In genomic region chr7:157000741-157001653, GRCh38 we compare ENCODE assay signal across 9 cellular contexts. TPM values are rescaled to one million over a fixed set of nuclear protein-coding genes. Genes with fewer than 3 reads are reported as not detected.
DNase-seq lines count a peak whose midpoint lies in the region; ATAC-seq and TF ChIP-seq lines count a peak whose summit lies in the region.
"Had no signal": no experiment of that assay in that cellular context is flagged by ENCODE, and none has a peak within 500 bp of the region (broad histone marks: within the 10 kb centered on the region; RNA-seq: fewer than 3 reads in every experiment).

No MANE protein-coding gene starts in this region.

- no peaks in the 10 kb centered on the region for H3K36me3 Mint-ChIP-seq in CD4-positive, CD25-positive, alpha-beta regulatory T cell
- no peaks in the 10 kb centered on the region for H3K36me3 Mint-ChIP-seq in nephron (ENCODE audit: low read depth)

- peak overlapping the region; percentile 44 for H2AFZ ChIP-seq in mammary epithelial cell (ENCODE audit: low read depth, low read length)

- H3K27ac ChIP-seq in CD4-positive, CD25-positive, alpha-beta regulatory T cell (ENCODE audit: insufficient read depth, low read length, poor library complexity, severe bottlenecking): no peak overlapping the region
- no peak overlapping the region for H3K27ac ChIP-seq in mammary epithelial cell (ENCODE audit: insufficient read depth, low read depth, low read length)

- H3K27me3 Mint-ChIP-seq in CD4-positive, CD25-positive, alpha-beta regulatory T cell: peaks cover 83% of the 10 kb centered on the region
- peaks cover 98% of the 10 kb centered on the region for H3K27me3 Mint-ChIP-seq in nephron (ENCODE audit: low read depth)

- no peak overlapping the region for H3K9ac ChIP-seq in mammary epithelial cell (ENCODE audit: insufficient read depth, low read length)

- H3K4me3 ChIP-seq in CD4-positive, CD25-positive, alpha-beta regulatory T cell (ENCODE audit: low read depth, low read length): peak overlapping the region; percentile 51
- H3K4me3 ChIP-seq in mammary epithelial cell (replicated peaks in 1 of 3; ENCODE audit: insufficient read depth in 1 of 3, low read depth in 2 of 3, low read length in 3 of 3): peak overlapping the region; percentile 8 to 50 (median 19)

- no peak for ATAC-seq in CD4-positive, CD25-positive, alpha-beta regulatory T cell (ENCODE audit: low read depth in 2 of 2)
- peak; percentile 14 for ATAC-seq in HG03432 (IDR thresholded peaks at IDR 0.05; ENCODE audit: unreplicated experiment)
- ATAC-seq in GM21515 (IDR thresholded peaks at IDR 0.05; ENCODE audit: unreplicated experiment): no peak

- CTCF ChIA-PET in mammary epithelial cell (lab: Charles Lee; ENCODE audit: low non-redundant PET): no interaction called here

- H3K27ac Mint-ChIP-seq in CD4-positive, CD25-positive, alpha-beta regulatory T cell: peak overlapping the region in 2 of 3 donors; percentile 2 to 32
- H3K27ac Mint-ChIP-seq in nephron: no peak overlapping the region

- H3K79me2 ChIP-seq in mammary epithelial cell (ENCODE audit: insufficient read depth, low read length): no peaks in the 10 kb centered on the region

- peak overlapping the region; percentile 85 for H3K4me2 ChIP-seq in mammary epithelial cell (ENCODE audit: insufficient read depth, low read depth, low read length)

- peak overlapping the region; percentile 56 to 87 (median 80) for H3K4me3 Mint-ChIP-seq in CD4-positive, CD25-positive, alpha-beta regulatory T cell
- H3K4me3 Mint-ChIP-seq in nephron: peak overlapping the region; percentile 48 to 69 (median 61)

- WGBS in mammary epithelial cell (ENCODE audit: low coverage, missing lambda C conversion rate): 47% methylated on average over 24 of the region's 25 CpGs

- H3K9me3 Mint-ChIP-seq in CD4-positive, CD25-positive, alpha-beta regulatory T cell: peaks cover 0 to 6% (median 0%) of the 10 kb centered on the region in 7 donors
- peaks cover 3% of the 10 kb centered on the region for H3K9me3 Mint-ChIP-seq in nephron

- no peak for DNase-seq in CD4-positive, CD25-positive, alpha-beta regulatory T cell
- DNase-seq in mammary epithelial cell: no peak
- no peak for DNase-seq in SIG-M5 treated with dmso at 0.1 percent for 504 hours (lab: John Stamatoyannopoulos, UW; ENCODE audit: unreplicated experiment)
- no peak for DNase-seq in NCI-H2196 (lab: John Stamatoyannopoulos, UW; ENCODE audit: unreplicated experiment)
- DNase-seq in G401 (ENCODE audit: low spot score): no peak
- DNase-seq: occipital lobe had no signal

- H3K4me1 ChIP-seq in CD4-positive, CD25-positive, alpha-beta regulatory T cell (ENCODE audit: control insufficient read depth, insufficient read depth, low read length, poor library complexity, severe bottlenecking): peaks cover 32% of the 10 kb centered on the region
- peaks cover 9% of the 10 kb centered on the region for H3K4me1 ChIP-seq in mammary epithelial cell (ENCODE audit: insufficient read depth, low read length)

- H4K20me1 ChIP-seq in mammary epithelial cell (ENCODE audit: insufficient read depth, low read length): no peaks in the 10 kb centered on the region

- H3K4me1 Mint-ChIP-seq in CD4-positive, CD25-positive, alpha-beta regulatory T cell: peaks cover 7 to 41% (median 19%) of the 10 kb centered on the region in 4 donors
- peaks cover 29% of the 10 kb centered on the region for H3K4me1 Mint-ChIP-seq in nephron

- intact Hi-C loops in mammary epithelial cell (cut with micrococcal nuclease): no loop called here

- no peaks in the 10 kb centered on the region for H3K9me3 ChIP-seq in CD4-positive, CD25-positive, alpha-beta regulatory T cell (ENCODE audit: control insufficient read depth in 2 of 2, low read length in 2 of 2)
- no peaks in the 10 kb centered on the region for H3K9me3 ChIP-seq in mammary epithelial cell (replicated peaks; ENCODE audit: insufficient read depth, low read length)

- in situ Hi-C loops in mammary epithelial cell (cut with MboI; ENCODE audit: low sequenced_read_pairs in 2 of 2): no loop called here
- in situ Hi-C loops in G401 (cut with HindIII; ENCODE audit: low sequenced_read_pairs): no loop called here

- no TSS peak for BruUV-seq in mammary epithelial cell (replicated peaks; lab: Mats Ljungman, UMichigan)

- no peaks in the 10 kb centered on the region for H3K36me3 ChIP-seq in CD4-positive, CD25-positive, alpha-beta regulatory T cell (ENCODE audit: control insufficient read depth, insufficient read depth, low read length)
- H3K36me3 ChIP-seq in mammary epithelial cell (ENCODE audit: insufficient read depth, low read length): no peaks in the 10 kb centered on the region

- dilution Hi-C loops in mammary epithelial cell (cut with HindIII; ENCODE audit: low sequenced_read_pairs): no loop called here

- peaks cover 36% of the 10 kb centered on the region for H3K27me3 ChIP-seq in CD4-positive, CD25-positive, alpha-beta regulatory T cell (ENCODE audit: control insufficient read depth, insufficient read depth, low read length)
- peaks cover 2% of the 10 kb centered on the region for H3K27me3 ChIP-seq in mammary epithelial cell (ENCODE audit: insufficient read depth, low read length)

- no peak for TF ChIP-seq CTCF in mammary epithelial cell (conservative IDR thresholded peaks at IDR 0.05 in 1 of 2, IDR thresholded peaks at IDR 0.05 in 1 of 2; ENCODE audit: extremely low read depth in 1 of 2, insufficient read depth in 1 of 2, low read depth in 1 of 2, low read length in 2 of 2)
- no peak for TF ChIP-seq CTCF in nephron (IDR thresholded peaks at IDR 0.05; ENCODE audit: unreplicated experiment in 3 of 3)

RNA-seq across cellular contexts. Expression of gene MNX1, which starts 9.5 kb away (rescaled TPM):
- 0.67 TPM for total RNA-seq in CD4-positive, CD25-positive, alpha-beta regulatory T cell
- not detected for polyA plus RNA-seq in CD4-positive, CD25-positive, alpha-beta regulatory T cell
- total RNA-seq in mammary epithelial cell: 1 to 10 TPM in 1 of 2 donors, under 1 TPM in 1; 0.50 to 5.1 TPM
- 0.10 TPM for polyA plus RNA-seq in mammary epithelial cell
- polyA minus RNA-seq in mammary epithelial cell: 1.3 TPM
- total RNA-seq in G401 (2014; rRNA removed; shearing (Covaris generic)): 1.0 and 1.6 TPM in 2 replicates
- total RNA-seq: occipital lobe had no signal

RNA-seq across cellular contexts. Expression of gene NOM1, which starts 51.5 kb away (rescaled TPM):
- total RNA-seq in CD4-positive, CD25-positive, alpha-beta regulatory T cell: 34.9 TPM
- 1 to 10 TPM; 1.6 to 4.1 (median 3.4) TPM for polyA plus RNA-seq in CD4-positive, CD25-positive, alpha-beta regulatory T cell
- 10 to 100 TPM; 13.5 to 30.2 TPM for total RNA-seq in mammary epithelial cell
- polyA plus RNA-seq in mammary epithelial cell: 8.2 TPM
- 23.6 TPM for polyA minus RNA-seq in mammary epithelial cell
- 10.8 and 14.2 TPM in 2 replicates for total RNA-seq in G401 (2014; rRNA removed; shearing (Covaris generic))

Comparison
In these comparisons a context has a peak if more than half of its experiments do, and no peak if none do; other contexts are left out.
1. H3K27ac Mint-ChIP-seq: peak in CD4-positive, CD25-positive, alpha-beta regulatory T cell (2 of 3); none in nephron (0 of 3).